1 cellular context compared by ENCODE assay signal in the genomic region with DNA sequence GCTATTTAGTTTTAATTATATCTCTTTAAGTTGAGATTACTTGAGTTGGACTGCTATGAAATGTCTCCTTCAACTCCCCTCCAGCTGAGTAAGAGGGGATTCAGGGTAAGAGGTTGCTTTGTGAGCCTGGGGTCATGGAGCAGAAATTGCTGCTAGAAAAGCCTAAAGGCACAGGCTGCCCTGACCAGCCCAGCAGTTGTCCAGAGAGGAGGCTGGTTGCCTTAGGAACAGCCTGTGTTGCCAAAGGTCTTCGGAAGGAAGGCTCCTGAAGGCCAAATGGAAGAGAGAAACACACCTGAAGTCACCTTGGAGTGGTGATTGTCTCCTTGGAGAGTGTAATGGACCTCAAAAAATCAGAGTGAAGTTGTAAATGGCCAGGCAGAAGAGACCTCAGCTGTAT.
TF ChIP-seq lines count a peak whose summit lies in the region.

No MANE protein-coding gene starts in this region.

TF ChIP-seq in IMR-90, 13 proteins besides CTCF, POLR2A, EP300 and RAD21 (continued from another document):
- TF ChIP-seq, protein P1, sequence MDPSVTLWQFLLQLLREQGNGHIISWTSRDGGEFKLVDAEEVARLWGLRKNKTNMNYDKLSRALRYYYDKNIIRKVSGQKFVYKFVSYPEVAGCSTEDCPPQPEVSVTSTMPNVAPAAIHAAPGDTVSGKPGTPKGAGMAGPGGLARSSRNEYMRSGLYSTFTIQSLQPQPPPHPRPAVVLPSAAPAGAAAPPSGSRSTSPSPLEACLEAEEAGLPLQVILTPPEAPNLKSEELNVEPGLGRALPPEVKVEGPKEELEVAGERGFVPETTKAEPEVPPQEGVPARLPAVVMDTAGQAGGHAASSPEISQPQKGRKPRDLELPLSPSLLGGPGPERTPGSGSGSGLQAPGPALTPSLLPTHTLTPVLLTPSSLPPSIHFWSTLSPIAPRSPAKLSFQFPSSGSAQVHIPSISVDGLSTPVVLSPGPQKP (IDR thresholded peaks at IDR 0.05; ENCODE audit: borderline replicate concordance, low read depth, low read length) = no peak
- TF ChIP-seq, protein P2, sequence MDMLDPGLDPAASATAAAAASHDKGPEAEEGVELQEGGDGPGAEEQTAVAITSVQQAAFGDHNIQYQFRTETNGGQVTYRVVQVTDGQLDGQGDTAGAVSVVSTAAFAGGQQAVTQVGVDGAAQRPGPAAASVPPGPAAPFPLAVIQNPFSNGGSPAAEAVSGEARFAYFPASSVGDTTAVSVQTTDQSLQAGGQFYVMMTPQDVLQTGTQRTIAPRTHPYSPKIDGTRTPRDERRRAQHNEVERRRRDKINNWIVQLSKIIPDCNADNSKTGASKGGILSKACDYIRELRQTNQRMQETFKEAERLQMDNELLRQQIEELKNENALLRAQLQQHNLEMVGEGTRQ (IDR thresholded peaks at IDR 0.05; ENCODE audit: low read depth, low read length) = no peak
- TF ChIP-seq RFX5 (IDR thresholded peaks at IDR 0.05; ENCODE audit: low read depth, low read length) = no peak
- no peak for TF ChIP-seq MAZ (IDR thresholded peaks at IDR 0.05; ENCODE audit: borderline replicate concordance, low read depth, low read length)
- TF ChIP-seq CHD1 (IDR thresholded peaks at IDR 0.05; ENCODE audit: low read depth, low read length) = no peak
- no peak for TF ChIP-seq RCOR1 (IDR thresholded peaks at IDR 0.05; ENCODE audit: insufficient replicate concordance, low read length)
- TF ChIP-seq CEBPB (IDR thresholded peaks at IDR 0.05; ENCODE audit: low read depth, low read length) = no peak
- no peak for TF ChIP-seq SMC3 (IDR thresholded peaks at IDR 0.05; ENCODE audit: low read depth, low read length)
- TF ChIP-seq NFE2L2 (IDR thresholded peaks at IDR 0.05; ENCODE audit: low read depth, low read length) = no peak
- no peak for TF ChIP-seq FOS (IDR thresholded peaks at IDR 0.05; ENCODE audit: low read depth, low read length)
- no peak for TF ChIP-seq MXI1 (IDR thresholded peaks at IDR 0.05; ENCODE audit: borderline replicate concordance, low read depth, low read length)
